In the genomic region with DNA sequence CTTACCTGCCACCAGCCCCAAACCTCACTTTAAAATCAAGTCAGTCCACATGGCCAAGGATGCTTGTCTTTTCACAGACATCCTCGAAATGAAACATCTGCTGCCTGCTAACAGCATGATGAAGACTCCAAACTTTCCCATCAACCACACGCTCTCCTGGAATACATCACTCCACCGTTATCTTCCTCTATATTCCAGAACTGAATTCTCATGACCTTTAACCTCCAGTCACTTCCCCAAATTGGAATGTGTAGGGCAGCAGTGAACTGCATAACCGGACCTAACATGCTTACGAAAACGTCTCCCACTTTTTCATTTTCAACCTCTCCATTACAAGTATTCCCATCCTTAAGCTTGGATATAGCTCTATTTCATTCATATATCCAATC, we compare ENCODE assay signal across 9 cellular contexts. TPM values are rescaled to one million over a fixed set of nuclear protein-coding genes. Genes with fewer than 3 reads are reported as not detected.
A peak's percentile ranks its signal among the peaks of the same experiment; 100 is the strongest.
DNase-seq lines count a peak whose midpoint lies in the region; ATAC-seq and TF ChIP-seq lines count a peak whose summit lies in the region.
"Had no signal": no experiment of that assay in that cellular context is flagged by ENCODE, and none has a peak within 500 bp of the region (broad histone marks: within the 10 kb centered on the region; RNA-seq: fewer than 3 reads in every experiment).

No MANE protein-coding gene starts in this region.

- H3K36me3 ChIP-seq in smooth muscle cell (ENCODE audit: low read depth): no peaks in the 10 kb centered on the region

- no peaks in the 10 kb centered on the region for H3K9me3 Mint-ChIP-seq in T-cell

- peak overlapping the region; percentile 81 for H3K4me2 ChIP-seq in smooth muscle cell

- peaks cover 3 to 18% of the 10 kb centered on the region in 2 donors for H3K27me3 Mint-ChIP-seq in T-cell

- CTCF ChIA-PET in T-cell (lab: Charles Lee): no interaction called here

- no peaks in the 10 kb centered on the region for H3K36me3 Mint-ChIP-seq in T-cell

- H3K9ac ChIP-seq in smooth muscle cell (ENCODE audit: low read depth): no peak overlapping the region

- ATAC-seq in T-cell (replicated peaks in 1 of 4) (peak in 1 of 4 experiments; percentile 15), HG02973 (IDR thresholded peaks at IDR 0.05; ENCODE audit: unreplicated experiment) (no peak)

- 55% methylated on average over 6 of the region's 6 CpGs for WGBS in smooth muscle cell (ENCODE audit: low lambda C conversion rate)

- H3K4me3 Mint-ChIP-seq in T-cell: peak overlapping the region; percentile 69 to 82 (median 81)

- H3K27me3 ChIP-seq in smooth muscle cell (ENCODE audit: low read depth): no peaks in the 10 kb centered on the region

- peak overlapping the region; percentile 38 for H3K4me3 ChIP-seq in fibroblast of the aortic adventitia (ENCODE audit: low read depth, low read length)
- H3K4me3 ChIP-seq in smooth muscle cell: peak overlapping the region; percentile 50

- H2AFZ ChIP-seq in smooth muscle cell (ENCODE audit: low read depth): no peak overlapping the region

- peak; percentile 34 for DNase-seq in NCI-H1092 treated with DMSO at 0.1 percent for 48 hours (lab: John Stamatoyannopoulos, UW)
- no peak for DNase-seq in NCI-H1092 (lab: John Stamatoyannopoulos, UW)
- no peak for DNase-seq in T-cell
- DNase-seq in fibroblast of the aortic adventitia (ENCODE audit: low read depth): no peak
- no peak for DNase-seq in smooth muscle cell (lab: John Stamatoyannopoulos, UW; ENCODE audit: unreplicated experiment)
- DNase-seq in stimulated activated CD4-positive, alpha-beta T cell treated with anti-CD3 and anti-CD28 coated beads, Interleukin-15, amount 100 ng/mL, for 24 hours: no peak
- DNase-seq in GM20000 (ENCODE audit: low spot score): no peak

- H3K27ac ChIP-seq in smooth muscle cell (ENCODE audit: low read depth): no peak overlapping the region
- H3K27ac ChIP-seq: 22Rv1 had no signal

- POLR2A ChIA-PET in T-cell (lab: Charles Lee): interaction anchor here (0.6 to 0.7 kb wide), 3 partner anchors 68 to 1060 kb away, joined by 5 to 7 read pairs (median 6); no protein-coding TSS in a partner anchor

- H3K79me2 ChIP-seq in smooth muscle cell (ENCODE audit: low read depth): no peaks in the 10 kb centered on the region

- H3K27ac Mint-ChIP-seq in T-cell: peak overlapping the region in 1 of 2 donors; percentile 9

- H3F3A ChIP-seq in smooth muscle cell (ENCODE audit: low read depth): no peaks in the 10 kb centered on the region

- H4K20me1 ChIP-seq in smooth muscle cell (ENCODE audit: low read depth): no peaks in the 10 kb centered on the region

- TF ChIP-seq CTCF in fibroblast of the aortic adventitia (IDR thresholded peaks at IDR 0.05; ENCODE audit: insufficient read depth, low read length) (no peak), smooth muscle cell (IDR thresholded peaks at IDR 0.05; ENCODE audit: borderline replicate concordance, insufficient read depth, poor library complexity, severe bottlenecking) (no peak), GM20000 (IDR thresholded peaks at IDR 0.05; ENCODE audit: extremely low read depth, missing control alignments) (no peak)

- peaks cover 3% of the 10 kb centered on the region for H3K4me1 ChIP-seq in smooth muscle cell (ENCODE audit: low read depth)

- no peaks in the 10 kb centered on the region for H3K9me3 ChIP-seq in smooth muscle cell (replicated peaks; ENCODE audit: low read depth)

- peaks cover 8 to 21% (median 12%) of the 10 kb centered on the region in 3 donors for H3K4me1 Mint-ChIP-seq in T-cell

RNA-seq across cellular contexts. Expression of gene ZNF41, which starts 30.7 kb away (rescaled TPM):
- total RNA-seq in T-cell (10 to 100 TPM in 3 of 5 donors, 1 to 10 TPM in 2; 8.4 to 20.4 (median 14.7) TPM), fibroblast of the aortic adventitia (ENCODE audit: low replicate concordance) (10.1 and 10.5 TPM in 2 replicates), smooth muscle cell (4.6 and 6.7 TPM in 2 replicates)
- 2.7 and 4.6 TPM in 2 replicates for polyA plus RNA-seq in smooth muscle cell

RNA-seq across cellular contexts. Expression of gene ARAF, which starts 47.3 kb away (rescaled TPM):
- 100 to 1,000 TPM; 113 to 138 (median 122) TPM for total RNA-seq in T-cell
- 9.2 and 20.9 TPM in 2 replicates for total RNA-seq in fibroblast of the aortic adventitia (ENCODE audit: low replicate concordance)
- 29.5 and 33.1 TPM in 2 replicates for total RNA-seq in smooth muscle cell
- polyA plus RNA-seq in smooth muscle cell: 63.1 and 72.8 TPM in 2 replicates
